Comparison of ENCODE assay signal across 9 cellular contexts in the genomic region with DNA sequence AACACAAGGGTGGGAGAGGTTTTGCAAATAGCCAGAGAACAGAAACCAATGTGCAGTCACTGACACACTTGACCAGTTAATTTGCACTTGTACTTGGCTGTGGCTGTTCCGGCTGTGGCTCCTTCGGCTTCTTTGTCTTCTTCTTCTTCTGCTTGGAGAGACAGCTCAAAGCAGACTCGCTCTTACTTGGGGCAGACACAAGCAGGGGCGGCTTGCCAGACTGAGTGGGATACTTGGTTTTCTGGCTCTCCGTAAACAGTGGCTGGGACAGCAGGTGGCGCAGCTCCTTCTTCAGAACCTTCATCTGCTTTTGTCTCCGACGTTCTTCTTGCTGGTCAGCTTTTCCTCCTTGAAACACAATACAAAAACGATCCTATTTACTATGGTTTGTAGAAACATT. TPM values are rescaled to one million over a fixed set of nuclear protein-coding genes. Genes with fewer than 3 reads are reported as not detected.
DNase-seq lines count a peak whose midpoint lies in the region; ATAC-seq, FAIRE-seq and TF ChIP-seq lines count a peak whose summit lies in the region.
"Had no signal": no experiment of that assay in that cellular context is flagged by ENCODE, and none has a peak within 500 bp of the region (broad histone marks: within the 10 kb centered on the region; RNA-seq: fewer than 3 reads in every experiment).

No MANE protein-coding gene starts in this region.

- 40 to 47% methylated on average over 9 of the region's 9 CpGs for WGBS in tibial nerve, 2 donors

- H3K9me3 ChIP-seq in kidney (ENCODE audit: control insufficient read depth in 1 of 2, low read length in 2 of 2) (no peaks in the 10 kb centered on the region), tibial nerve (no peaks in the 10 kb centered on the region)

- TF ChIP-seq CTCF in kidney (IDR thresholded peaks at IDR 0.05; ENCODE audit: borderline replicate concordance, extremely low read depth, insufficient read depth) (peak; percentile 32), tibial nerve (IDR thresholded peaks at IDR 0.05) (peak in 4 of 5 experiments; percentile 17 to 43 (median 30))

- H3K27me3 ChIP-seq in tibial nerve = no peaks in the 10 kb centered on the region

- no peak for TF ChIP-seq POLR2A in tibial nerve (IDR thresholded peaks at IDR 0.05)

- peak; percentile 50 for DNase-seq in activated effector memory CD4-positive, alpha-beta T cell treated with anti-CD3 and anti-CD28 coated beads, Interleukin-2, amount 50 U/mL, for 16 hours
- no peak for DNase-seq in activated effector memory CD4-positive, alpha-beta T cell treated with Interleukin-2 at 50 U/mL for 16 hours
- DNase-seq in astrocyte of the hippocampus (ENCODE audit: low read depth, low spot score) (peak; percentile 86), kidney (no peak), tibial nerve (ENCODE audit: low spot score in 2 of 2) (peak in 1 of 2 donors; percentile 45)
- DNase-seq: activated B cell treated with CpG ODN at 0.5 μM for 24 hours had no signal

- H3K27ac ChIP-seq in kidney (ENCODE audit: low read depth in 2 of 2, low read length in 2 of 2) (no peak overlapping the region), tibial nerve (peak overlapping the region in 1 of 4 donors; percentile 58)

- FAIRE-seq in kidney (lab: Jason Lieb, UNC) = no peak

- TF ChIP-seq EP300 in tibial nerve (IDR thresholded peaks at IDR 0.05) = no peak

- peaks cover 7 to 10% of the 10 kb centered on the region in 2 donors for H3K4me1 ChIP-seq in kidney (ENCODE audit: control insufficient read depth in 1 of 2, insufficient read depth in 1 of 2, low read depth in 1 of 2, low read length in 2 of 2)
- peaks cover 0 to 13% (median 0%) of the 10 kb centered on the region in 4 donors for H3K4me1 ChIP-seq in tibial nerve

- ATAC-seq in GM18519 (IDR thresholded peaks at IDR 0.05; ENCODE audit: low FRiP score, unreplicated experiment) (no peak), GM21825 (IDR thresholded peaks at IDR 0.05; ENCODE audit: unreplicated experiment) (no peak), esophagus mucosa (no peak)

- intact Hi-C loops in kidney (cut with DNase I) = no loop called here

- H3K4me3 ChIP-seq in kidney (ENCODE audit: low read length in 2 of 2) (no peak overlapping the region), tibial nerve (no peak overlapping the region)

- H3K36me3 ChIP-seq in kidney (ENCODE audit: control insufficient read depth in 1 of 2, insufficient read depth in 2 of 2, low read length in 2 of 2) (peaks cover 68 to 77% of the 10 kb centered on the region in 2 donors), tibial nerve (peaks cover 0 to 99% (median 44%) of the 10 kb centered on the region in 3 donors)

- H3K9ac ChIP-seq in kidney (ENCODE audit: low read length in 2 of 2) = no peak overlapping the region

RNA-seq across cellular contexts. Expression of a gene that starts 25.0 kb away (rescaled TPM):
- 1.1 TPM for total RNA-seq in kidney
- 1.6 TPM for polyA plus RNA-seq in kidney (ENCODE audit: insufficient read depth, low read depth, low replicate concordance)
- total RNA-seq in tibial nerve = under 1 TPM in 3 of 4 donors, not detected in 1; 0.21 to 0.66 (median 0.60) TPM
- total RNA-seq in esophagus mucosa = 5.5 TPM
- total RNA-seq: activated B cell treated with CpG ODN at 0.5 μM for 24 hours had no signal

RNA-seq across cellular contexts. Expression of a gene that starts 29.9 kb away (rescaled TPM):
- total RNA-seq in kidney (193 TPM), tibial nerve (100 to 1,000 TPM; 116 to 170 (median 151) TPM), esophagus mucosa (67.3 TPM)
- 139 TPM for polyA plus RNA-seq in kidney (ENCODE audit: insufficient read depth, low read depth, low replicate concordance)

RNA-seq across cellular contexts. Expression of a gene that starts 30.0 kb away (rescaled TPM):
- total RNA-seq in kidney = 22.5 TPM
- polyA plus RNA-seq in kidney (ENCODE audit: insufficient read depth, low read depth, low replicate concordance) = 30.6 TPM
- total RNA-seq in tibial nerve = 10 to 100 TPM in 2 of 4 donors, 1 to 10 TPM in 2; 2.7 to 14.6 (median 7.2) TPM
- 18.1 TPM for total RNA-seq in esophagus mucosa

RNA-seq across cellular contexts. Expression of a gene that starts 54.0 kb away (rescaled TPM):
- not detected for total RNA-seq in kidney
- not detected for polyA plus RNA-seq in kidney (ENCODE audit: insufficient read depth, low read depth, low replicate concordance)
- not detected for total RNA-seq in tibial nerve
- not detected for total RNA-seq in esophagus mucosa
- total RNA-seq: activated B cell treated with CpG ODN at 0.5 μM for 24 hours had no signal

RNA-seq across cellular contexts. Expression of a gene that starts 59.4 kb away (rescaled TPM):
- 143 TPM for total RNA-seq in kidney
- 356 TPM for polyA plus RNA-seq in kidney (ENCODE audit: insufficient read depth, low read depth, low replicate concordance)
- total RNA-seq in tibial nerve = 100 to 1,000 TPM; 118 to 502 (median 368) TPM
- 70.2 TPM for total RNA-seq in esophagus mucosa

Comparison
In these comparisons a context has a peak if more than half of its experiments do, and no peak if none do; other contexts are left out.
1. DNase-seq: peak in activated effector memory CD4-positive, alpha-beta T cell treated with anti-CD3 and anti-CD28 coated beads, Interleukin-2, amount 50 U/mL, for 16 hours (single experiment) and astrocyte of the hippocampus (single experiment); none in activated effector memory CD4-positive, alpha-beta T cell treated with Interleukin-2 at 50 U/mL for 16 hours (single experiment) and kidney (single experiment).